ENCODE assay signal across 14 cellular contexts in the genomic region with DNA sequence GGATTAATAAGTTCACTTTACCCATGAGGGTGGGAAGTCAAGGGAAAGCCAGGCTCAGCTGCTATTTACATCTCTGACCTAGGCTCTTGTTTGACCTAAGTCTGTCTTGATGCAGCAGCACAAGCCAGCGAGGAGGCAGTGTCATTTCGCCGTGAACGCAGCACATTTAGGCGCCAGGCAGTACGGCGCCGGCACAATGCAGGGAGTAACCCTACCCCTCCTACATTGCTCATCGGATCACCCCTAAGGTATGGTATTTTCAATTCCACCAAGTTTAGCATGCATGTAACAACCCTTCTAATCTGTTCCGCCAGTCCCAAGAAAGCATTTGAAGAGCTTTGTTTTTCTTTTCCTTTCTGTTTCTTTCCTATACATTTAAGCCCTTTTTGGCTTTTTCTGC.
DNase-seq lines count a peak whose midpoint lies in the region; ATAC-seq, FAIRE-seq and TF ChIP-seq lines count a peak whose summit lies in the region.
"Had no signal": no experiment of that assay in that cellular context is flagged by ENCODE, and none has a peak within 500 bp of the region (broad histone marks: within the 10 kb centered on the region; RNA-seq: fewer than 3 reads in every experiment).

No MANE protein-coding gene starts in this region.

- ATAC-seq in left ventricle myocardium superior (peak; percentile 63), GM18870 (IDR thresholded peaks at IDR 0.05; ENCODE audit: unreplicated experiment) (no peak)
- ATAC-seq: sciatic nerve had no signal

- H3K36me3 ChIP-seq in esophagus squamous epithelium = peaks cover 0 to 7% (median 0%) of the 10 kb centered on the region in 3 donors
- H3K36me3 ChIP-seq in ascending aorta = peaks cover 0 to 3% of the 10 kb centered on the region in 2 donors
- H3K36me3 ChIP-seq: thoracic aorta had no signal

- no peak overlapping the region for H3K4me3 ChIP-seq in esophagus squamous epithelium
- no peak overlapping the region for H3K4me3 ChIP-seq in ascending aorta
- H3K4me3 ChIP-seq: thoracic aorta had no signal

- H3K9me3 ChIP-seq in esophagus squamous epithelium (no peaks in the 10 kb centered on the region), ascending aorta (no peaks in the 10 kb centered on the region)
- H3K9me3 ChIP-seq: thoracic aorta had no signal

- POLR2A ChIA-PET in HEK293T (lab: Yijun Ruan, JAX) = no interaction called here

- 77 to 97% methylated on average over 10 of the region's 10 CpGs for WGBS in esophagus squamous epithelium, 2 donors

- H3K27me3 Mint-ChIP-seq in activated T-helper 2 cell treated with anti-CD3 and anti-CD28 coated beads, Interferon-gamma antibody, Interleukin-2, Interleukin-4, amounts not matched to agents 10 μg/mL and 5 μg/mL and 100 μg/mL, durations not matched to agents 14 hours and 24 hours and 36 hours (ENCODE audit: low read depth) = no peaks in the 10 kb centered on the region

- H3K27me3 ChIP-seq in esophagus squamous epithelium = no peaks in the 10 kb centered on the region
- no peaks in the 10 kb centered on the region for H3K27me3 ChIP-seq in ascending aorta

- peak; percentile 59 for DNase-seq in DMS114 treated with DMSO at 0.1 percent for 48 hours (lab: John Stamatoyannopoulos, UW; ENCODE audit: unreplicated experiment)
- peak; percentile 59 for DNase-seq in HEK293T (ENCODE audit: extremely low spot score)
- DNase-seq in activated T-helper 2 cell treated with anti-CD3 and anti-CD28 coated beads, Interferon-gamma antibody, Interleukin-2, Interleukin-4, amounts not matched to agents 10 μg/mL and 5 μg/mL and 100 μg/mL, durations not matched to agents 14 hours and 24 hours and 36 hours (ENCODE audit: low spot score) = no peak
- no peak for DNase-seq in left ventricle myocardium superior
- no peak for DNase-seq in esophagus squamous epithelium (lab: John Stamatoyannopoulos, UW)
- DNase-seq in H54 (ENCODE audit: insufficient read length, low spot score) = no peak
- no peak for DNase-seq in ascending aorta (ENCODE audit: low spot score in 2 of 2)
- DNase-seq: NCI-H1105 treated with DMSO at 0.1 percent for 48 hours, NCI-H526 treated with DMSO at 0.1 percent for 48 hours had no signal

- H3K4me3 Mint-ChIP-seq in activated T-helper 2 cell treated with anti-CD3 and anti-CD28 coated beads, Interferon-gamma antibody, Interleukin-2, Interleukin-4, amounts not matched to agents 10 μg/mL and 5 μg/mL and 100 μg/mL, durations not matched to agents 14 hours and 24 hours and 36 hours (ENCODE audit: low read depth) = peak overlapping the region; percentile 53

- H3K4me1 ChIP-seq in esophagus squamous epithelium (no peaks in the 10 kb centered on the region), ascending aorta (no peaks in the 10 kb centered on the region)

- H3K27ac Mint-ChIP-seq in activated T-helper 2 cell treated with anti-CD3 and anti-CD28 coated beads, Interferon-gamma antibody, Interleukin-2, Interleukin-4, amounts not matched to agents 10 μg/mL and 5 μg/mL and 100 μg/mL, durations not matched to agents 14 hours and 24 hours and 36 hours = peak overlapping the region; percentile 15

- peaks cover 20% of the 10 kb centered on the region for H3K4me1 Mint-ChIP-seq in activated T-helper 2 cell treated with anti-CD3 and anti-CD28 coated beads, Interferon-gamma antibody, Interleukin-2, Interleukin-4, amounts not matched to agents 10 μg/mL and 5 μg/mL and 100 μg/mL, durations not matched to agents 14 hours and 24 hours and 36 hours (ENCODE audit: low read depth)

- H3K27ac ChIP-seq in esophagus squamous epithelium (no peak overlapping the region), ascending aorta (no peak overlapping the region)
- H3K27ac ChIP-seq: RWPE1, thoracic aorta had no signal

- H3K9me3 Mint-ChIP-seq in activated T-helper 2 cell treated with anti-CD3 and anti-CD28 coated beads, Interferon-gamma antibody, Interleukin-2, Interleukin-4, amounts not matched to agents 10 μg/mL and 5 μg/mL and 100 μg/mL, durations not matched to agents 14 hours and 24 hours and 36 hours = no peaks in the 10 kb centered on the region

- H3K36me3 Mint-ChIP-seq in activated T-helper 2 cell treated with anti-CD3 and anti-CD28 coated beads, Interferon-gamma antibody, Interleukin-2, Interleukin-4, amounts not matched to agents 10 μg/mL and 5 μg/mL and 100 μg/mL, durations not matched to agents 14 hours and 24 hours and 36 hours (ENCODE audit: low read depth) = peaks cover 26% of the 10 kb centered on the region

- no peak for FAIRE-seq in H54 (lab: Jason Lieb, UNC)
- FAIRE-seq: islet of Langerhans had no signal

- CTCF ChIA-PET in HEK293T (lab: Yijun Ruan, JAX) = interaction anchor here (0.5 kb wide), 1 partner anchor 143 kb away, joined by 3 read pairs; no protein-coding TSS in a partner anchor

- intact Hi-C loops in activated T-helper 2 cell treated with anti-CD3 and anti-CD28 coated beads, Interferon-gamma antibody, Interleukin-2, Interleukin-4, amounts not matched to agents 10 μg/mL and 5 μg/mL and 100 μg/mL, durations not matched to agents 14 hours and 24 hours and 36 hours (cut with micrococcal nuclease) = no loop called here
- intact Hi-C loops in left ventricle myocardium superior (cut with micrococcal nuclease) (no loop called here), esophagus squamous epithelium (cut with DNase I) (no loop called here), ascending aorta (cut with DNase I) (no loop called here)

- TF ChIP-seq CTCF in esophagus squamous epithelium (IDR thresholded peaks at IDR 0.05) (no peak), ascending aorta (IDR thresholded peaks at IDR 0.05) (no peak)

- no peak for TF ChIP-seq POLR2A in esophagus squamous epithelium (IDR thresholded peaks at IDR 0.05)
- TF ChIP-seq POLR2A in H54 (IDR thresholded peaks at IDR 0.05; ENCODE audit: low read depth, low read length) = no peak

TF ChIP-seq in HEK293T, 16 proteins besides CTCF, POLR2A, EP300 and RAD21:
- TF ChIP-seq ARNT (IDR thresholded peaks at IDR 0.05) (no peak), FOXK2 (IDR thresholded peaks at IDR 0.05) (no peak), HDGF (IDR thresholded peaks at IDR 0.05; ENCODE audit: borderline replicate concordance) (no peak), SUZ12 (IDR thresholded peaks at IDR 0.05) (no peak), ZNF384 (IDR thresholded peaks at IDR 0.05) (no peak), CTBP1 (IDR thresholded peaks at IDR 0.05; ENCODE audit: borderline replicate concordance) (no peak), FOXA1 (IDR thresholded peaks at IDR 0.05) (no peak), SP1 (IDR thresholded peaks at IDR 0.05) (no peak)
- TF ChIP-seq, protein P1, sequence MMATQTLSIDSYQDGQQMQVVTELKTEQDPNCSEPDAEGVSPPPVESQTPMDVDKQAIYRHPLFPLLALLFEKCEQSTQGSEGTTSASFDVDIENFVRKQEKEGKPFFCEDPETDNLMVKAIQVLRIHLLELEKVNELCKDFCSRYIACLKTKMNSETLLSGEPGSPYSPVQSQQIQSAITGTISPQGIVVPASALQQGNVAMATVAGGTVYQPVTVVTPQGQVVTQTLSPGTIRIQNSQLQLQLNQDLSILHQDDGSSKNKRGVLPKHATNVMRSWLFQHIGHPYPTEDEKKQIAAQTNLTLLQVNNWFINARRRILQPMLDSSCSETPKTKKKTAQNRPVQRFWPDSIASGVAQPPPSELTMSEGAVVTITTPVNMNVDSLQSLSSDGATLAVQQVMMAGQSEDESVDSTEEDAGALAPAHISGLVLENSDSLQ (IDR thresholded peaks at IDR 0.05) = no peak

Comparison
In these comparisons a context has a peak if more than half of its experiments do, and no peak if none do; other contexts are left out.
1. DNase-seq: peak in DMS114 treated with DMSO at 0.1 percent for 48 hours (single experiment) and HEK293T (single experiment); none in activated T-helper 2 cell treated with anti-CD3 and anti-CD28 coated beads, Interferon-gamma antibody, Interleukin-2, Interleukin-4, amounts not matched to agents 10 μg/mL and 5 μg/mL and 100 μg/mL, durations not matched to agents 14 hours and 24 hours and 36 hours (single experiment), left ventricle myocardium superior (single experiment), esophagus squamous epithelium (single experiment), H54 (single experiment) and ascending aorta (0 of 2).